12 cellular contexts compared by ENCODE assay signal in the genomic region with DNA sequence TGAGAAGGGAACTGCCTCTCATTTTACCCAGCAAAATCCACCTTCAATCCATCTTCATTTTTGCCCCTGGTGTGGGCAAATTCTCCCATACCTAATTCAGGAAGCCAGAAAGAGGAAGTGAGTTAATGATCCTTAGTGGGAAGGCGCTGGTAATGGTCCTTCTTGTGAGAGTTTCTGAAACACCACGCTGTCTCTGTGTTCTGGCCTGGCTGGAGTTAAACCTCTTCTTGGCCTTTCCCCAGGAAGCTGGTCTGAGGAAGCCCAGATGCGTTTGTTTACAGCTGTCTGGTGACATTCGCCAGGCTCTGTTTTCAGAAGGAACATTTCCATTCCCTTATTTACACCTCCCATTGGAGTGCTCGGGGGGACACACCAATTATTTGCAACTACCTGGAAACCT.
DNase-seq lines count a peak whose midpoint lies in the region; ATAC-seq and TF ChIP-seq lines count a peak whose summit lies in the region.
"Had no signal": no experiment of that assay in that cellular context is flagged by ENCODE, and none has a peak within 500 bp of the region (broad histone marks: within the 10 kb centered on the region; RNA-seq: fewer than 3 reads in every experiment).

No MANE protein-coding gene starts in this region.

- H3K27me3 ChIP-seq in BLaER1 treated with 17β-estradiol and CSF1 and Interleukin-3, amounts not matched to agents 10 nM and 100 nM, result no peaks in the 10 kb centered on the region

- peaks cover 8 to 51% (median 38%) of the 10 kb centered on the region in 10 experiments for H3K4me1 ChIP-seq in BLaER1 treated with 17β-estradiol and CSF1 and Interleukin-3, amounts not matched to agents 10 nM and 100 nM

- CTCF ChIA-PET in RWPE1 (lab: Yijun Ruan, JAX), result no interaction called here

- peak overlapping the region; percentile 81 for H3K27ac Mint-ChIP-seq in nephron progenitor cell
- H3K27ac Mint-ChIP-seq: natural killer cell treated with Interleukin-12 subunit alpha and Interleukin-12 subunit beta and Interleukin-15 and Interleukin-18, amount 100 ng/mL, for 72 hours had no signal

- DNase-seq in RWPE1 (ENCODE audit: low spot score), result no peak
- DNase-seq in fibroblast of pulmonary artery (ENCODE audit: low read depth), result peak; percentile 66
- no peak for DNase-seq in nephron progenitor cell
- no peak for DNase-seq in D341Med (ENCODE audit: low spot score)
- no peak for DNase-seq in Kasumi-1 (lab: John Stamatoyannopoulos, UW)
- no peak for DNase-seq in NCI-H1417 treated with DMSO at 0.1 percent for 48 hours (lab: John Stamatoyannopoulos, UW)
- DNase-seq: GF-D8, NCI-H345, WERI-Rb-1 had no signal

- POLR2A ChIA-PET in RWPE1 (lab: Yijun Ruan, JAX; ENCODE audit: low non-redundant PET), result no interaction called here

- peaks cover 17% of the 10 kb centered on the region for H3K9me3 Mint-ChIP-seq in nephron progenitor cell
- H3K9me3 Mint-ChIP-seq: natural killer cell treated with Interleukin-12 subunit alpha and Interleukin-12 subunit beta and Interleukin-15 and Interleukin-18, amount 100 ng/mL, for 72 hours had no signal

- no peak for ATAC-seq in GM19351 (IDR thresholded peaks at IDR 0.05; ENCODE audit: unreplicated experiment)
- ATAC-seq: natural killer cell treated with Interleukin-12 subunit alpha and Interleukin-12 subunit beta and Interleukin-15 and Interleukin-18, amount 100 ng/mL, for 72 hours had no signal

- peak overlapping the region; percentile 19 to 78 (median 53); a peak in 20 of 22 replicates for H3K4me2 ChIP-seq in BLaER1 treated with 17β-estradiol and CSF1 and Interleukin-3, amounts not matched to agents 10 nM and 100 nM

- no peak overlapping the region for H3K4me3 ChIP-seq in BLaER1 treated with 17β-estradiol and CSF1 and Interleukin-3, amounts not matched to agents 10 nM and 100 nM
- no peak overlapping the region for H3K4me3 ChIP-seq in fibroblast of pulmonary artery (replicated peaks; ENCODE audit: low read depth, low read length)

- TF ChIP-seq CTCF in RWPE1 (conservative IDR thresholded peaks at IDR 0.05; ENCODE audit: low read depth) (no peak), fibroblast of pulmonary artery (IDR thresholded peaks at IDR 0.05; ENCODE audit: low read length, missing control alignments) (no peak), nephron progenitor cell (IDR thresholded peaks at IDR 0.05) (no peak)

- no peak overlapping the region for H3K9ac ChIP-seq in BLaER1 treated with 17β-estradiol and CSF1 and Interleukin-3, amounts not matched to agents 10 nM and 100 nM

- peaks cover 7% of the 10 kb centered on the region for H3K36me3 Mint-ChIP-seq in nephron progenitor cell (ENCODE audit: low read depth)
- H3K36me3 Mint-ChIP-seq: natural killer cell treated with Interleukin-12 subunit alpha and Interleukin-12 subunit beta and Interleukin-15 and Interleukin-18, amount 100 ng/mL, for 72 hours had no signal

- peaks cover 52% of the 10 kb centered on the region for H3K4me1 Mint-ChIP-seq in nephron progenitor cell

- no peaks in the 10 kb centered on the region for H4K20me1 ChIP-seq in BLaER1 treated with 17β-estradiol and CSF1 and Interleukin-3, amounts not matched to agents 10 nM and 100 nM

- no peak overlapping the region for H3K4me3 Mint-ChIP-seq in nephron progenitor cell
- H3K4me3 Mint-ChIP-seq: natural killer cell treated with Interleukin-12 subunit alpha and Interleukin-12 subunit beta and Interleukin-15 and Interleukin-18, amount 100 ng/mL, for 72 hours had no signal

- H3K9me3 ChIP-seq in BLaER1 treated with 17β-estradiol and CSF1 and Interleukin-3, amounts not matched to agents 10 nM and 100 nM (replicated peaks in 1 of 11), result peaks cover 6 to 13% (median 11%) of the 10 kb centered on the region in 11 experiments; a peak in 15 of 22 replicates

- peaks cover 10% of the 10 kb centered on the region for H3K27me3 Mint-ChIP-seq in nephron progenitor cell (ENCODE audit: low read depth, poor library complexity)

- H3K36me3 ChIP-seq in BLaER1 treated with 17β-estradiol and CSF1 and Interleukin-3, amounts not matched to agents 10 nM and 100 nM, result no peaks in the 10 kb centered on the region
- H3K36me3 ChIP-seq: WERI-Rb-1 had no signal

- H3K27ac ChIP-seq in BLaER1 treated with 17β-estradiol and CSF1 and Interleukin-3, amounts not matched to agents 10 nM and 100 nM, result peak overlapping the region in 1 of 11 experiments; percentile 33; a peak in 2 of 22 replicates
- peak overlapping the region; percentile 60 for H3K27ac ChIP-seq in RWPE1
- H3K27ac ChIP-seq: WERI-Rb-1 had no signal
